ENCODE assay signal across 21 cellular contexts in genomic region chr1:172941945-172942344, GRCh38.
"Had no signal": no experiment of that assay in that cellular context is flagged by ENCODE, and none has a peak within 500 bp of the region (broad histone marks: within the 10 kb centered on the region; RNA-seq: fewer than 3 reads in every experiment).

No MANE protein-coding gene starts in this region.

- H3K4me1 ChIP-seq: colonic mucosa, lower lobe of right lung, neural progenitor cell, right atrium auricular region, testis, tibial nerve had no signal

- H3K27me3 ChIP-seq: colonic mucosa, heart left ventricle, left lung, neural progenitor cell, ovary, right atrium auricular region, sigmoid colon, testis, tibial nerve had no signal

- H3K9ac ChIP-seq: neural progenitor cell had no signal

- ATAC-seq: heart left ventricle; left lung; lower lobe of right lung; natural killer cell; stimulated activated naive B cell treated with anti-CD40 and anti-IgM and Interleukin-4, amounts not matched to agents 10 μg/mL and 1 μg/mL and 100 μg/mL, for 72 hours; stimulated activated naive CD8-positive, alpha-beta T cell treated with anti-CD3 and anti-CD28 coated beads, Interleukin-15, amount 100 ng/mL, for 72 hours had no signal

- H3K4me2 ChIP-seq: neural progenitor cell had no signal

- H3K4me3 ChIP-seq: colonic mucosa, heart left ventricle, left lung, lower lobe of right lung, neural progenitor cell, ovary, right atrium auricular region, sigmoid colon, skin epidermis, testis, tibial nerve had no signal

- DNase-seq: colonic mucosa; dermis blood vessel endothelial cell; erythroblast; heart left ventricle; islet precursor cell; left lung; lower lobe of right lung; natural killer cell; ovary; sigmoid colon; stimulated activated CD4-positive, alpha-beta T cell treated with anti-CD3 and anti-CD28 coated beads, Interleukin-2, amount 100 ng/mL, for 24 hours; stimulated activated CD4-positive, alpha-beta T cell treated with anti-CD3 and anti-CD28 coated beads, Interleukin-4, amount 100 ng/mL, for 4 hours; stimulated activated naive B cell treated with anti-CD40 and anti-IgM and Interleukin-4, amounts not matched to agents 10 μg/mL and 1 μg/mL and 100 μg/mL, for 72 hours; stimulated activated naive CD8-positive, alpha-beta T cell treated with anti-CD3 and anti-CD28 coated beads, Interleukin-15, amount 100 ng/mL, for 72 hours; testis had no signal

- H3K36me3 Mint-ChIP-seq: memory B cell, natural killer cell, neural progenitor cell had no signal

- H3K27ac Mint-ChIP-seq: memory B cell; mesothelial cell of epicardium; natural killer cell; neural progenitor cell; stimulated activated naive B cell treated with anti-CD40 and anti-IgM and Interleukin-4, amounts not matched to agents 10 μg/mL and 1 μg/mL and 100 μg/mL, for 72 hours; stimulated activated naive CD8-positive, alpha-beta T cell treated with anti-CD3 and anti-CD28 coated beads, Interleukin-15, amount 100 ng/mL, for 72 hours had no signal

- H3K36me3 ChIP-seq: colonic mucosa, heart left ventricle, left lung, lower lobe of right lung, neural progenitor cell, ovary, right atrium auricular region, sigmoid colon, tibial nerve had no signal

- H3K4me3 Mint-ChIP-seq: memory B cell; mesothelial cell of epicardium; natural killer cell; neural progenitor cell; stimulated activated naive B cell treated with anti-CD40 and anti-IgM and Interleukin-4, amounts not matched to agents 10 μg/mL and 1 μg/mL and 100 μg/mL, for 72 hours; stimulated activated naive CD8-positive, alpha-beta T cell treated with anti-CD3 and anti-CD28 coated beads, Interleukin-15, amount 100 ng/mL, for 72 hours had no signal

- H3K27me3 Mint-ChIP-seq: memory B cell; stimulated activated naive B cell treated with anti-CD40 and anti-IgM and Interleukin-4, amounts not matched to agents 10 μg/mL and 1 μg/mL and 100 μg/mL, for 72 hours; stimulated activated naive CD8-positive, alpha-beta T cell treated with anti-CD3 and anti-CD28 coated beads, Interleukin-15, amount 100 ng/mL, for 72 hours had no signal

- H3K9me3 ChIP-seq: colonic mucosa, heart left ventricle, lower lobe of right lung, ovary, right atrium auricular region, sigmoid colon, testis, tibial nerve had no signal

- H2AFZ ChIP-seq: neural progenitor cell had no signal

- H3K9me3 Mint-ChIP-seq: natural killer cell had no signal

- H3K27ac ChIP-seq: colonic mucosa, heart left ventricle, left lung, lower lobe of right lung, neural progenitor cell, ovary, right atrium auricular region, skin epidermis, testis, tibial nerve had no signal
